Comparison of ENCODE assay signal across 14 cellular contexts in genomic region chr12:123995023-123995422, GRCh38. TPM values are rescaled to one million over a fixed set of nuclear protein-coding genes. Genes with fewer than 3 reads are reported as not detected.
DNase-seq lines count a peak whose midpoint lies in the region; ATAC-seq and TF ChIP-seq lines count a peak whose summit lies in the region.
"Had no signal": no experiment of that assay in that cellular context is flagged by ENCODE, and none has a peak within 500 bp of the region (broad histone marks: within the 10 kb centered on the region; RNA-seq: fewer than 3 reads in every experiment).

No MANE protein-coding gene starts in this region.

- no peak for DNase-seq in activated naive CD8-positive, alpha-beta T cell treated with anti-CD3 and anti-CD28 coated beads, Interleukin-2, amount 50 U/mL, for 24 hours
- no peak for DNase-seq in activated naive CD8-positive, alpha-beta T cell treated with anti-CD3 and anti-CD28 coated beads for 36 hours
- DNase-seq in RWPE2 (ENCODE audit: low spot score) (no peak), fibroblast of the conjunctiva (ENCODE audit: low read depth) (peak; percentile 60), posterior cingulate gyrus (no peak)
- DNase-seq in stimulated activated naive CD8-positive, alpha-beta T cell treated with anti-CD3 and anti-CD28 coated beads, Interleukin-15, amount 100 ng/mL, for 72 hours, result no peak
- DNase-seq: activated CD4-positive, CD25-positive, alpha-beta regulatory T cell treated with anti-CD3 and anti-CD28 coated beads, Interleukin-2, amount 50 U/mL, for 72 hours; anterior cingulate cortex; glutamatergic neuron; Peyer's patch; stimulated activated naive CD4-positive, alpha-beta T cell had no signal

- H3K27me3 ChIP-seq in RWPE2 (ENCODE audit: insufficient read depth, poor library complexity, severe bottlenecking), result no peaks in the 10 kb centered on the region
- H3K27me3 ChIP-seq: BLaER1 treated with 17β-estradiol and CSF1 and Interleukin-3, amounts not matched to agents 10 nM and 100 nM; Peyer's patch had no signal

- peaks cover 40% of the 10 kb centered on the region for H3K36me3 ChIP-seq in RWPE2 (ENCODE audit: low read depth)

- H3K4me1 ChIP-seq in RWPE2 (ENCODE audit: insufficient read depth, poor library complexity, severe bottlenecking), result peaks cover 25% of the 10 kb centered on the region

- H3K27ac Mint-ChIP-seq in activated naive CD8-positive, alpha-beta T cell treated with anti-CD3 and anti-CD28 coated beads, Interleukin-2, amount 50 U/mL, for 24 hours, result no peak overlapping the region
- H3K27ac Mint-ChIP-seq in activated naive CD8-positive, alpha-beta T cell treated with anti-CD3 and anti-CD28 coated beads for 36 hours, result no peak overlapping the region
- H3K27ac Mint-ChIP-seq in stimulated activated naive CD8-positive, alpha-beta T cell treated with anti-CD3 and anti-CD28 coated beads, Interleukin-15, amount 100 ng/mL, for 72 hours, result no peak overlapping the region

- intact Hi-C loops in posterior cingulate gyrus (cut with DNase I), result loop anchor here (5.0 kb wide), 1 partner anchor 37 kb away; no protein-coding TSS in a partner anchor

- H3K9me3 Mint-ChIP-seq in activated naive CD8-positive, alpha-beta T cell treated with anti-CD3 and anti-CD28 coated beads, Interleukin-2, amount 50 U/mL, for 24 hours, result no peaks in the 10 kb centered on the region
- no peaks in the 10 kb centered on the region for H3K9me3 Mint-ChIP-seq in activated naive CD8-positive, alpha-beta T cell treated with anti-CD3 and anti-CD28 coated beads for 36 hours
- H3K9me3 Mint-ChIP-seq in stimulated activated naive CD8-positive, alpha-beta T cell treated with anti-CD3 and anti-CD28 coated beads, Interleukin-15, amount 100 ng/mL, for 72 hours, result no peaks in the 10 kb centered on the region

- H3K36me3 Mint-ChIP-seq in activated naive CD8-positive, alpha-beta T cell treated with anti-CD3 and anti-CD28 coated beads, Interleukin-2, amount 50 U/mL, for 24 hours (ENCODE audit: low read depth), result peaks cover 30% of the 10 kb centered on the region
- peaks cover 19% of the 10 kb centered on the region for H3K36me3 Mint-ChIP-seq in activated naive CD8-positive, alpha-beta T cell treated with anti-CD3 and anti-CD28 coated beads for 36 hours

- H3K27ac ChIP-seq in RWPE2 (ENCODE audit: poor library complexity, severe bottlenecking), result peak overlapping the region; percentile 23
- H3K27ac ChIP-seq: BLaER1 treated with 17β-estradiol and CSF1 and Interleukin-3, amounts not matched to agents 10 nM and 100 nM; Peyer's patch had no signal

- no peak overlapping the region for H3K4me3 Mint-ChIP-seq in activated naive CD8-positive, alpha-beta T cell treated with anti-CD3 and anti-CD28 coated beads, Interleukin-2, amount 50 U/mL, for 24 hours
- H3K4me3 Mint-ChIP-seq in activated naive CD8-positive, alpha-beta T cell treated with anti-CD3 and anti-CD28 coated beads for 36 hours, result no peak overlapping the region
- H3K4me3 Mint-ChIP-seq in stimulated activated naive CD8-positive, alpha-beta T cell treated with anti-CD3 and anti-CD28 coated beads, Interleukin-15, amount 100 ng/mL, for 72 hours, result no peak overlapping the region

- H3K27me3 Mint-ChIP-seq in activated naive CD8-positive, alpha-beta T cell treated with anti-CD3 and anti-CD28 coated beads, Interleukin-2, amount 50 U/mL, for 24 hours, result no peaks in the 10 kb centered on the region
- no peaks in the 10 kb centered on the region for H3K27me3 Mint-ChIP-seq in activated naive CD8-positive, alpha-beta T cell treated with anti-CD3 and anti-CD28 coated beads for 36 hours
- H3K27me3 Mint-ChIP-seq in stimulated activated naive CD8-positive, alpha-beta T cell treated with anti-CD3 and anti-CD28 coated beads, Interleukin-15, amount 100 ng/mL, for 72 hours, result no peaks in the 10 kb centered on the region

- no peak for TF ChIP-seq CTCF in RWPE2 (IDR thresholded peaks at IDR 0.05; ENCODE audit: poor library complexity, severe bottlenecking)

- no peak overlapping the region for H3K4me3 ChIP-seq in RWPE2 (ENCODE audit: severe bottlenecking)
- H3K4me3 ChIP-seq: BLaER1 treated with 17β-estradiol and CSF1 and Interleukin-3, amounts not matched to agents 10 nM and 100 nM; Peyer's patch had no signal

- ATAC-seq in activated naive CD8-positive, alpha-beta T cell treated with anti-CD3 and anti-CD28 coated beads, Interleukin-2, amount 50 U/mL, for 24 hours, result peak; percentile 61
- ATAC-seq in RWPE2 (ENCODE audit: low read depth), result peak; percentile 89
- ATAC-seq in stimulated activated naive CD8-positive, alpha-beta T cell treated with anti-CD3 and anti-CD28 coated beads, Interleukin-15, amount 100 ng/mL, for 72 hours, result peak; percentile 71
- ATAC-seq in GM19463 (IDR thresholded peaks at IDR 0.05; ENCODE audit: unreplicated experiment), result no peak
- no peak for ATAC-seq in GM21619 (IDR thresholded peaks at IDR 0.05; ENCODE audit: unreplicated experiment)

- H3K4me1 Mint-ChIP-seq in activated naive CD8-positive, alpha-beta T cell treated with anti-CD3 and anti-CD28 coated beads, Interleukin-2, amount 50 U/mL, for 24 hours, result peaks cover 25% of the 10 kb centered on the region
- peaks cover 31% of the 10 kb centered on the region for H3K4me1 Mint-ChIP-seq in activated naive CD8-positive, alpha-beta T cell treated with anti-CD3 and anti-CD28 coated beads for 36 hours
- H3K4me1 Mint-ChIP-seq in stimulated activated naive CD8-positive, alpha-beta T cell treated with anti-CD3 and anti-CD28 coated beads, Interleukin-15, amount 100 ng/mL, for 72 hours, result peaks cover 36% of the 10 kb centered on the region

- H3K9me3 ChIP-seq in RWPE2 (ENCODE audit: severe bottlenecking), result no peaks in the 10 kb centered on the region
- H3K9me3 ChIP-seq: BLaER1 treated with 17β-estradiol and CSF1 and Interleukin-3, amounts not matched to agents 10 nM and 100 nM; Peyer's patch had no signal

RNA-seq across cellular contexts. Expression of gene ZNF664, which starts 22.0 kb away (rescaled TPM):
- 10 to 100 TPM; 54.4 to 56.8 TPM for total RNA-seq in activated naive CD8-positive, alpha-beta T cell treated with anti-CD3 and anti-CD28 coated beads for 36 hours

RNA-seq across cellular contexts. Expression of gene CCDC92, which starts 22.4 kb away (rescaled TPM):
- 1 to 10 TPM; 4.8 to 5.0 TPM for total RNA-seq in activated naive CD8-positive, alpha-beta T cell treated with anti-CD3 and anti-CD28 coated beads for 36 hours

Comparison
In these comparisons a context has a peak if more than half of its experiments do, and no peak if none do; other contexts are left out.
1. ATAC-seq: peak in activated naive CD8-positive, alpha-beta T cell treated with anti-CD3 and anti-CD28 coated beads, Interleukin-2, amount 50 U/mL, for 24 hours (single experiment), RWPE2 (single experiment) and stimulated activated naive CD8-positive, alpha-beta T cell treated with anti-CD3 and anti-CD28 coated beads, Interleukin-15, amount 100 ng/mL, for 72 hours (single experiment); none in GM19463 (single experiment) and GM21619 (single experiment).